ENCODE assay signal across 8 cellular contexts in genomic region chr3:113744941-113745272, GRCh38. TPM values are rescaled to one million over a fixed set of nuclear protein-coding genes. Genes with fewer than 3 reads are reported as not detected.
DNase-seq lines count a peak whose midpoint lies in the region; ATAC-seq and TF ChIP-seq lines count a peak whose summit lies in the region.

No MANE protein-coding gene starts in this region.

- no peak overlapping the region for H2AK5ac ChIP-seq in trophoblast cell (ENCODE audit: low read length)

- H3K4ac ChIP-seq in trophoblast cell (ENCODE audit: low read depth, low read length) = no peak overlapping the region

- TF ChIP-seq CTCF in GM06990 (IDR thresholded peaks at IDR 0.05; ENCODE audit: insufficient read depth, low read length, poor library complexity, severe bottlenecking) = no peak
- no peak for TF ChIP-seq CTCF in RWPE1 (conservative IDR thresholded peaks at IDR 0.05; ENCODE audit: low read depth)
- no peak for TF ChIP-seq CTCF in esophagus squamous epithelium (IDR thresholded peaks at IDR 0.05)
- no peak for TF ChIP-seq CTCF in omental fat pad (IDR thresholded peaks at IDR 0.05)

- intact Hi-C loops in esophagus squamous epithelium (cut with DNase I) = no loop called here

- no peak overlapping the region for H3K23ac ChIP-seq in trophoblast cell (ENCODE audit: low read length)

- H2BK120ac ChIP-seq in trophoblast cell (ENCODE audit: insufficient read depth, low read length, poor library complexity) = no peak overlapping the region

- peaks cover 18% of the 10 kb centered on the region for H3K79me2 ChIP-seq in trophoblast cell (ENCODE audit: control insufficient read depth, insufficient read depth, low read length, poor library complexity)

- no peak overlapping the region for H2AFZ ChIP-seq in trophoblast cell (ENCODE audit: insufficient read depth, low read length, poor library complexity)

- POLR2A ChIA-PET in RWPE1 (lab: Yijun Ruan, JAX; ENCODE audit: low non-redundant PET) = interaction anchor here (0.6 to 1.5 kb wide), 2 partner anchors 49 to 251 kb away, joined by 3 to 13 read pairs; partner anchors contain the start of gene USF3

- no peak overlapping the region for H3K9ac ChIP-seq in trophoblast cell (ENCODE audit: low read length)

- H3K27ac ChIP-seq in RWPE1 (peak overlapping the region; percentile 96), esophagus squamous epithelium (peak overlapping the region; percentile 97 to 99 (median 99)), trophoblast cell (ENCODE audit: low read depth, low read length) (no peak overlapping the region)

- peaks cover 17% of the 10 kb centered on the region for H3K79me1 ChIP-seq in trophoblast cell (ENCODE audit: low read length)

- CTCF ChIA-PET in RWPE1 (lab: Yijun Ruan, JAX) = interaction anchor here (0.9 to 3.2 kb wide), 5 partner anchors 9 to 249 kb away, joined by 3 to 20 read pairs (median 3); no protein-coding TSS in a partner anchor

- no peak overlapping the region for H4K12ac ChIP-seq in trophoblast cell (ENCODE audit: low read depth, low read length)

- no peaks in the 10 kb centered on the region for H3K36me3 ChIP-seq in GM06990 (ENCODE audit: control insufficient read depth, insufficient read depth, low read length)
- H3K36me3 ChIP-seq in esophagus squamous epithelium = no peaks in the 10 kb centered on the region
- H3K36me3 ChIP-seq in trophoblast cell (ENCODE audit: control insufficient read depth in 1 of 2, insufficient read depth in 2 of 2, low read length in 2 of 2) = no peaks in the 10 kb centered on the region

- no peak overlapping the region for H2BK5ac ChIP-seq in trophoblast cell (ENCODE audit: low read depth, low read length, poor library complexity)

- H3K18ac ChIP-seq in trophoblast cell (ENCODE audit: low read length) = no peak overlapping the region

- H4K91ac ChIP-seq in trophoblast cell (ENCODE audit: low read depth, low read length) = no peak overlapping the region

- peak overlapping the region; percentile 80 for H3K4me2 ChIP-seq in trophoblast cell (ENCODE audit: low read length)

- H4K8ac ChIP-seq in trophoblast cell (ENCODE audit: low read depth, low read length) = no peak overlapping the region

- ATAC-seq in omental fat pad (ENCODE audit: low FRiP score) = no peak

- no peak overlapping the region for H2BK12ac ChIP-seq in trophoblast cell (ENCODE audit: low read length)

- peak overlapping the region; percentile 82 for H3K4me3 ChIP-seq in GM06990 (replicated peaks; ENCODE audit: low read depth, low read length)
- H3K4me3 ChIP-seq in esophagus squamous epithelium = peak overlapping the region; percentile 76 to 92 (median 85)
- peak overlapping the region; percentile 85 for H3K4me3 ChIP-seq in trophoblast cell (ENCODE audit: low read depth, low read length)

- no peaks in the 10 kb centered on the region for H3K27me3 ChIP-seq in GM06990 (replicated peaks; ENCODE audit: control insufficient read depth, insufficient read depth, low read length)
- no peaks in the 10 kb centered on the region for H3K27me3 ChIP-seq in esophagus squamous epithelium
- no peaks in the 10 kb centered on the region for H3K27me3 ChIP-seq in trophoblast cell (ENCODE audit: insufficient read depth, low read length)

- no peak overlapping the region for H3K14ac ChIP-seq in trophoblast cell (ENCODE audit: low read length)

- peaks cover 24 to 75% (median 34%) of the 10 kb centered on the region in 3 donors for H3K4me1 ChIP-seq in esophagus squamous epithelium
- H3K4me1 ChIP-seq in trophoblast cell (ENCODE audit: control insufficient read depth in 1 of 2, insufficient read depth in 2 of 2, low read length in 2 of 2) = peaks cover 3% of the 10 kb centered on the region in 2 experiments

- H3K9me3 ChIP-seq in esophagus squamous epithelium = no peaks in the 10 kb centered on the region
- H3K9me3 ChIP-seq in trophoblast cell (ENCODE audit: insufficient read depth, low read depth, low read length) = no peaks in the 10 kb centered on the region

- WGBS in esophagus squamous epithelium, 2 donors = 0 to 1% methylated on average over 14 of the region's 14 CpGs
- WGBS in trophoblast cell (ENCODE audit: extremely low coverage, insufficient coverage, insufficient read length) = no CpG with 5 or more reads among the region's 14 CpGs

- DNase-seq in GM06990 (ENCODE audit: extremely low read depth, insufficient read length) (no peak), RWPE1 (ENCODE audit: low spot score) (no peak), esophagus squamous epithelium (lab: John Stamatoyannopoulos, UW) (no peak), trophoblast cell (no peak), omental fat pad (ENCODE audit: low spot score) (no peak), epidermal melanocyte (ENCODE audit: insufficient read length, low spot score) (no peak), NOMO-1 treated with DMSO at 0.1 percent for 48 hours (lab: John Stamatoyannopoulos, UW; ENCODE audit: unreplicated experiment) (no peak)
- DNase-seq in activated CD8-positive, alpha-beta memory T cell treated with anti-CD3 and anti-CD28 coated beads for 24 hours = no peak

- no peak for TF ChIP-seq POLR2A in esophagus squamous epithelium (IDR thresholded peaks at IDR 0.05)

RNA-seq across cellular contexts. Expression of gene NAA50, which starts 1.1 kb away (rescaled TPM):
- total RNA-seq in esophagus squamous epithelium = 100 to 1,000 TPM; 142 to 248 (median 228) TPM
- polyA plus RNA-seq in trophoblast cell (2013) = 111 and 115 TPM in 2 replicates
- 100 to 1,000 TPM in 3 of 4 donors, 10 to 100 TPM in 1; 64.9 to 185 (median 171) TPM for total RNA-seq in omental fat pad

RNA-seq across cellular contexts. Expression of gene ATP6V1A, which starts 1.9 kb away (rescaled TPM):
- total RNA-seq in esophagus squamous epithelium (10 to 100 TPM; 39.9 to 74.3 (median 60.6) TPM), omental fat pad (10 to 100 TPM; 47.0 to 53.4 (median 50.1) TPM)
- polyA plus RNA-seq in trophoblast cell (2013) = 38.7 and 40.8 TPM in 2 replicates

RNA-seq across cellular contexts. Expression of gene USF3, which starts 48.5 kb away (rescaled TPM):
- 10 to 100 TPM; 11.5 to 18.3 (median 12.6) TPM for total RNA-seq in esophagus squamous epithelium
- 9.3 and 9.6 TPM in 2 replicates for polyA plus RNA-seq in trophoblast cell (2013)
- 10 to 100 TPM; 19.7 to 37.7 (median 27.2) TPM for total RNA-seq in omental fat pad
